2 cellular contexts compared by ENCODE assay signal in the genomic region with DNA sequence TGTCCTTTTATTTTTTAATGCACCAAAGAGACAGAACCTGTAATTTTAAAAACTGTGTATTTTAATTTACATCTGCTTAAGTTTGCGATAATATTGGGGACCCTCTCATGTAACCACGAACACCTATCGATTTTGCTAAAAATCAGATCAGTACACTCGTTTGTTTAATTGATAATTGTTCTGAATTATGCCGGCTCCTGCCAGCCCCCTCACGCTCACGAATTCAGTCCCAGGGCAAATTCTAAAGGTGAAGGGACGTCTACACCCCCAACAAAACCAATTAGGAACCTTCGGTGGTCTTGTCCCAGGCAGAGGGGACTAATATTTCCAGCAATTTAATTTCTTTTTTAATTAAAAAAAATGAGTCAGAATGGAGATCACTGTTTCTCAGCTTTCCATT.
TF ChIP-seq lines count a peak whose summit lies in the region.

No MANE protein-coding gene starts in this region.

TF ChIP-seq in PFSK-1, 5 proteins besides CTCF, POLR2A, EP300 and RAD21:
- TF ChIP-seq FOXP2 (optimal IDR thresholded peaks at IDR 0.05; ENCODE audit: borderline replicate concordance, extremely low read depth, extremely low read length, insufficient read depth) (no peak), POLR2AphosphoS5 (IDR thresholded peaks at IDR 0.05; ENCODE audit: low read depth, low read length) (0 out of 2 replicates have a peak, but pooled peaks have one; percentile 53)
TF ChIP-seq in PFSK-1: peak in this region for 1.

TF ChIP-seq in endothelial cell of umbilical vein, 7 proteins besides CTCF, POLR2A, EP300 and RAD21:
- TF ChIP-seq, protein P1, sequence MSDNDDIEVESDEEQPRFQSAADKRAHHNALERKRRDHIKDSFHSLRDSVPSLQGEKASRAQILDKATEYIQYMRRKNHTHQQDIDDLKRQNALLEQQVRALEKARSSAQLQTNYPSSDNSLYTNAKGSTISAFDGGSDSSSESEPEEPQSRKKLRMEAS (IDR thresholded peaks at IDR 0.05; ENCODE audit: insufficient read depth, insufficient read length): no peak
- TF ChIP-seq EZH2 (IDR thresholded peaks at IDR 0.05; ENCODE audit: borderline replicate concordance, low read depth, low read length, severe bottlenecking): no peak
- TF ChIP-seq POLR2AphosphoS5 (IDR thresholded peaks at IDR 0.05; ENCODE audit: insufficient read depth, low read depth, low read length): no peak
